Comparison of ENCODE assay signal across 15 cellular contexts in genomic region chr9:78054180-78054579, GRCh38. TPM values are rescaled to one million over a fixed set of nuclear protein-coding genes. Genes with fewer than 3 reads are reported as not detected.
DNase-seq lines count a peak whose midpoint lies in the region; ATAC-seq and TF ChIP-seq lines count a peak whose summit lies in the region.
"Had no signal": no experiment of that assay in that cellular context is flagged by ENCODE, and none has a peak within 500 bp of the region (broad histone marks: within the 10 kb centered on the region; RNA-seq: fewer than 3 reads in every experiment).

No MANE protein-coding gene starts in this region.

- peaks cover 17% of the 10 kb centered on the region for H3K4me1 Mint-ChIP-seq in CD14-positive monocyte
- peaks cover 19% of the 10 kb centered on the region for H3K4me1 Mint-ChIP-seq in activated T-cell treated with anti-CD3 and anti-CD28 coated beads, Interleukin-2, amount 50 U/mL, for 4 hours (ENCODE audit: low read depth)

- peak in 1 of 2 donors; percentile 43 for ATAC-seq in activated T-cell treated with anti-CD3 and anti-CD28 coated beads, Interleukin-2, amount 50 U/mL, for 4 hours
- ATAC-seq in upper lobe of right lung = no peak
- ATAC-seq: HCT116 had no signal

- H3K27ac ChIP-seq in upper lobe of right lung = no peak overlapping the region
- H3K27ac ChIP-seq: prostate gland, VCaP had no signal

- no peak overlapping the region for H3K4me3 ChIP-seq in upper lobe of right lung
- H3K4me3 ChIP-seq: prostate gland had no signal

- peak; percentile 69 for DNase-seq in CD14-positive monocyte (ENCODE audit: low spot score)
- peak in 3 of 5 donors; percentile 11 to 61 (median 20) for DNase-seq in T-helper 1 cell
- peak; percentile 29 for DNase-seq in activated T-cell treated with anti-CD3 and anti-CD28 coated beads, Interleukin-2, amount 50 U/mL, for 4 hours
- DNase-seq in glomerular visceral epithelial cell (ENCODE audit: extremely low spot score) = peak; percentile 30
- no peak for DNase-seq in NCI-H510A (lab: John Stamatoyannopoulos, UW)
- no peak for DNase-seq in GDM1 (lab: John Stamatoyannopoulos, UW)
- no peak for DNase-seq in HUDEP-2 (lab: John Stamatoyannopoulos, UW; ENCODE audit: unreplicated experiment in 76 of 76)
- no peak for DNase-seq in upper lobe of right lung
- DNase-seq: head of caudate nucleus, Karpas-422, SHP77 treated with DMSO at 0.1 percent for 48 hours had no signal

- intact Hi-C loops in CD14-positive monocyte (cut with micrococcal nuclease) = no loop called here
- intact Hi-C loops in upper lobe of right lung (cut with DNase I) = no loop called here

- peaks cover 3 to 15% (median 10%) of the 10 kb centered on the region in 7 donors for H3K9me3 Mint-ChIP-seq in CD14-positive monocyte
- H3K9me3 Mint-ChIP-seq in activated T-cell treated with anti-CD3 and anti-CD28 coated beads, Interleukin-2, amount 50 U/mL, for 4 hours = peaks cover 7% of the 10 kb centered on the region

- no peaks in the 10 kb centered on the region for H3K4me1 ChIP-seq in upper lobe of right lung
- H3K4me1 ChIP-seq: prostate gland had no signal

- no peaks in the 10 kb centered on the region for H3K27me3 ChIP-seq in upper lobe of right lung

- H3K4me3 Mint-ChIP-seq in CD14-positive monocyte = peak overlapping the region in 1 of 2 donors; percentile 42
- H3K4me3 Mint-ChIP-seq in activated T-cell treated with anti-CD3 and anti-CD28 coated beads, Interleukin-2, amount 50 U/mL, for 4 hours = no peak overlapping the region
- H3K4me3 Mint-ChIP-seq: central memory CD8-positive, alpha-beta T cell had no signal

- H3K36me3 ChIP-seq in upper lobe of right lung = no peaks in the 10 kb centered on the region
- H3K36me3 ChIP-seq: prostate gland had no signal

- H3K27me3 Mint-ChIP-seq in CD14-positive monocyte (ENCODE audit: low read depth in 3 of 3) = peaks cover 0 to 4% (median 0%) of the 10 kb centered on the region in 3 donors
- H3K27me3 Mint-ChIP-seq in activated T-cell treated with anti-CD3 and anti-CD28 coated beads, Interleukin-2, amount 50 U/mL, for 4 hours (ENCODE audit: low read depth) = peaks cover 4% of the 10 kb centered on the region

- H3K9me3 ChIP-seq in upper lobe of right lung = no peaks in the 10 kb centered on the region
- H3K9me3 ChIP-seq: prostate gland had no signal

- H3K36me3 Mint-ChIP-seq in CD14-positive monocyte = peaks cover 0 to 3% of the 10 kb centered on the region in 2 donors
- peaks cover 2% of the 10 kb centered on the region for H3K36me3 Mint-ChIP-seq in activated T-cell treated with anti-CD3 and anti-CD28 coated beads, Interleukin-2, amount 50 U/mL, for 4 hours (ENCODE audit: insufficient read depth)

- H3K27ac Mint-ChIP-seq in CD14-positive monocyte = peak overlapping the region in 1 of 7 donors; percentile 15

- TF ChIP-seq CTCF in CD14-positive monocyte (IDR thresholded peaks at IDR 0.05) = no peak
- no peak for TF ChIP-seq CTCF in upper lobe of right lung (IDR thresholded peaks at IDR 0.05)

RNA-seq across cellular contexts. Expression of gene GNAQ, which starts 22.6 kb away (rescaled TPM):
- 1 to 10 TPM; 8.3 to 9.6 TPM for polyA plus RNA-seq in CD14-positive monocyte
- 10 to 100 TPM; 18.2 to 20.1 (median 18.9) TPM for total RNA-seq in activated T-cell treated with anti-CD3 and anti-CD28 coated beads, Interleukin-2, amount 50 U/mL, for 4 hours
- 132 TPM for total RNA-seq in upper lobe of right lung

Comparison
In these comparisons a context has a peak if more than half of its experiments do, and no peak if none do; other contexts are left out.
1. DNase-seq: peak in CD14-positive monocyte (single experiment), T-helper 1 cell (3 of 5), activated T-cell treated with anti-CD3 and anti-CD28 coated beads, Interleukin-2, amount 50 U/mL, for 4 hours (single experiment) and glomerular visceral epithelial cell (single experiment); none in NCI-H510A (single experiment), GDM1 (single experiment), HUDEP-2 (0 of 76) and upper lobe of right lung (single experiment).